In the genomic region with DNA sequence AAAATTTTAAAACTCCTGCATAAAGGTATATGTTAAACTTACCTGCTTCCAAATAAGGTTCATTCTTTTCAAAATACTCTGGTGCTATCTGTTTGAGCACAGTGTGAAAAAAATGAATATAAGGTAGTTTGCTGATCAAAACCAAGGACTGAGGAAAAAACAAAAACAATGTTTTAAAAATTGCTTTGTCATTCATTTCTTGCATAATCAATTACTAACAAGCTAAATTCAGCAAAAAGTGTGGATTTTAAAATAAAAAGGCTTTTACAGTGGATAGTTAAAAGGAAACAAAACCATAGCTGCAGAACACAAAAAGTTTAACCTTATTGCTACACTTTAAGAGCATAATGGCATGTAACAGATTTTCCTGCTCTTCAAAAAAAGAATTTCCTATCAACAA, we compare ENCODE assay signal across 24 cellular contexts. TPM values are rescaled to one million over a fixed set of nuclear protein-coding genes. Genes with fewer than 3 reads are reported as not detected.
DNase-seq lines count a peak whose midpoint lies in the region; ATAC-seq and FAIRE-seq lines count a peak whose summit lies in the region.
"Had no signal": no experiment of that assay in that cellular context is flagged by ENCODE, and none has a peak within 500 bp of the region (broad histone marks: within the 10 kb centered on the region; RNA-seq: fewer than 3 reads in every experiment).

No MANE protein-coding gene starts in this region.

- H3K27ac Mint-ChIP-seq in activated naive CD4-positive, alpha-beta T cell treated with anti-CD3 and anti-CD28 coated beads, Interleukin-2, amount 50 U/mL, for 24 hours: peak overlapping the region; percentile 12
- H3K27ac Mint-ChIP-seq: HFFc6 had no signal

- H3K4me3 ChIP-seq in small intestine (ENCODE audit: low read depth in 1 of 2, low read length in 2 of 2) (no peak overlapping the region), aorta (ENCODE audit: low read length in 2 of 2) (no peak overlapping the region)

- no peak for DNase-seq in activated naive CD4-positive, alpha-beta T cell treated with Interleukin-2 at 50 U/mL for 16 hours
- peak; percentile 31 for DNase-seq in OCI-M1 (lab: John Stamatoyannopoulos, UW)
- DNase-seq in epithelial cell of prostate (ENCODE audit: low read depth, low spot score): no peak
- DNase-seq in small intestine: no peak
- DNase-seq in aorta: no peak
- no peak for DNase-seq in globus pallidus (ENCODE audit: low spot score)
- no peak for DNase-seq in NCI-H524 (lab: John Stamatoyannopoulos, UW)
- DNase-seq: 8988T, BE2C, DMS53, GF-D8, H9, HFFc6, KG1, MV-4-11, NCI-H1105 treated with DMSO at 0.1 percent for 48 hours, NCI-H2029 treated with DMSO at 0.1 percent for 48 hours, NCI-H345, NCI-H524 treated with DMSO at 0.1 percent for 48 hours, NCI-H82, SHP77 had no signal

- H3K4me1 Mint-ChIP-seq in activated naive CD4-positive, alpha-beta T cell treated with anti-CD3 and anti-CD28 coated beads, Interleukin-2, amount 50 U/mL, for 24 hours: no peaks in the 10 kb centered on the region

- H3K4me1 ChIP-seq in small intestine (ENCODE audit: control insufficient read depth in 2 of 2, insufficient read depth in 1 of 2, low read depth in 1 of 2, low read length in 1 of 2) (no peaks in the 10 kb centered on the region), aorta (ENCODE audit: control insufficient read depth in 1 of 2, insufficient read depth in 2 of 2, low read length in 2 of 2) (no peaks in the 10 kb centered on the region)
- H3K4me1 ChIP-seq: BE2C had no signal

- H3K36me3 Mint-ChIP-seq in activated naive CD4-positive, alpha-beta T cell treated with anti-CD3 and anti-CD28 coated beads, Interleukin-2, amount 50 U/mL, for 24 hours: peaks cover 5% of the 10 kb centered on the region

- H3K9me3 Mint-ChIP-seq in activated naive CD4-positive, alpha-beta T cell treated with anti-CD3 and anti-CD28 coated beads, Interleukin-2, amount 50 U/mL, for 24 hours: no peaks in the 10 kb centered on the region
- H3K9me3 Mint-ChIP-seq: H9, HFFc6 had no signal

- ATAC-seq in aorta (ENCODE audit: low FRiP score): no peak
- ATAC-seq: HepG2 had no signal

- H3K27me3 ChIP-seq in small intestine (ENCODE audit: control insufficient read depth in 2 of 2, insufficient read depth in 2 of 2, low read length in 2 of 2) (no peaks in the 10 kb centered on the region), aorta (ENCODE audit: control insufficient read depth in 1 of 2, insufficient read depth in 2 of 2, low read length in 1 of 2) (no peaks in the 10 kb centered on the region)
- H3K27me3 ChIP-seq: BE2C had no signal

- no peak overlapping the region for H3K4me3 Mint-ChIP-seq in activated naive CD4-positive, alpha-beta T cell treated with anti-CD3 and anti-CD28 coated beads, Interleukin-2, amount 50 U/mL, for 24 hours
- H3K4me3 Mint-ChIP-seq: H9, HFFc6 had no signal

- no peaks in the 10 kb centered on the region for H3K27me3 Mint-ChIP-seq in activated naive CD4-positive, alpha-beta T cell treated with anti-CD3 and anti-CD28 coated beads, Interleukin-2, amount 50 U/mL, for 24 hours

- H3K36me3 ChIP-seq in small intestine (ENCODE audit: control insufficient read depth in 2 of 2, insufficient read depth in 2 of 2, low read length in 2 of 2) (peaks cover 10 to 11% of the 10 kb centered on the region in 2 donors), aorta (ENCODE audit: control insufficient read depth in 1 of 2, insufficient read depth in 2 of 2, low read length in 1 of 2) (peaks cover 0 to 3% of the 10 kb centered on the region in 2 donors)
- H3K36me3 ChIP-seq: BE2C had no signal

- H3K9me3 ChIP-seq in small intestine (ENCODE audit: control insufficient read depth, low read depth) (no peaks in the 10 kb centered on the region), aorta (ENCODE audit: control insufficient read depth, low read length) (no peaks in the 10 kb centered on the region)
- H3K9me3 ChIP-seq: BE2C had no signal

- H3K27ac ChIP-seq in epithelial cell of prostate (peak overlapping the region; percentile 82), small intestine (ENCODE audit: low read depth in 1 of 2, low read length in 1 of 2) (no peak overlapping the region), aorta (ENCODE audit: low read depth in 1 of 2, low read length in 2 of 2) (no peak overlapping the region)

- peak; percentile 71 for FAIRE-seq in small intestine (lab: Jason Lieb, UNC)
- FAIRE-seq: D721Med, HepG2 had no signal

- intact Hi-C loops in aorta (cut with DNase I): no loop called here

RNA-seq across cellular contexts. Expression of a gene that starts 31.5 kb away (rescaled TPM):
- polyA plus RNA-seq in small intestine (1 to 10 TPM; 6.9 to 8.0 (median 7.6) TPM), aorta (10 to 100 TPM in 1 of 2 donors, 1 to 10 TPM in 1; 9.1 to 17.5 TPM)
- 10 to 100 TPM; 38.6 to 41.0 TPM for total RNA-seq in aorta
